8 cellular contexts compared by ENCODE assay signal in the genomic region with DNA sequence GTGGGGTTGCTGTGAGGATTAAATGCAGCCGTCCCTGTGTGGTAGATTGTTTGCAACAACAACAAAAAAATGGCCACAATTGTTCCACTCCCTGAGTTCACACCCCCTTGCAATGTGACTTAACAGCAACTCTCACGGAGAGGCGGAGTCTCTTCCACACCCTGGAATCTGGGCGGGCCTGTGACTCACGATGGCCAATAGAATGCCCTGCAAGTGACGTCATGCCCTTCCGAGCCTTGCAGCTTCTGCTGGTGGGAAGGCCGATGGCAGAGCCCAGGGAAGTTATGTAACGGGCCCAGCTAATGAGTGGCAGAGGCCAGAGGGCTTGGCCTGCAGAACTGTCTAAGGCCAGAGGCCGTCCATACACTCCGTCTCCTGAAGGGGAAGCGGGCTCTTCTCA.
DNase-seq lines count a peak whose midpoint lies in the region; ATAC-seq and TF ChIP-seq lines count a peak whose summit lies in the region.

No MANE protein-coding gene starts in this region.

- ATAC-seq in HCT116: peak; percentile 98
- ATAC-seq in activated CD8-positive, alpha-beta memory T cell treated with anti-CD3 and anti-CD28 coated beads, Interleukin-2, amount 10 ng/mL, durations not matched to agents 7 days and 5 days: no peak

- no TSS peak for BruUV-seq in HCT116 (replicated peaks; lab: Mats Ljungman, UMichigan)

- TF ChIP-seq RAD21 in HCT116 (IDR thresholded peaks at IDR 0.05; ENCODE audit: low read depth): no peak

- no peaks in the 10 kb centered on the region for H3K79me2 ChIP-seq in HCT116 (ENCODE audit: insufficient read depth, low read length)

- peak overlapping the region; percentile 79 for H3K4me2 ChIP-seq in HCT116 (ENCODE audit: low read length)

- H3K27ac ChIP-seq in HCT116 (ENCODE audit: low read depth, low read length) (peak overlapping the region; percentile 83), coronary artery (peak overlapping the region in 1 of 2 donors; percentile 83)

- H3K27me3 ChIP-seq in HCT116 (ENCODE audit: insufficient read depth, low read length): no peaks in the 10 kb centered on the region

- DNase-seq in A172 (ENCODE audit: low spot score): peak; percentile 100
- peak; percentile 96 for DNase-seq in HCT116 (ENCODE audit: low read depth, low spot score)
- DNase-seq in NOMO-1 (lab: John Stamatoyannopoulos, UW; ENCODE audit: unreplicated experiment in 2 of 2): peak; percentile 92 to 95
- DNase-seq in coronary artery (ENCODE audit: low spot score): peak; percentile 89
- DNase-seq in kidney glomerular epithelial cell (lab: John Stamatoyannopoulos, UW): peak; percentile 99
- peak; percentile 97 for DNase-seq in stromal cell of bone marrow (ENCODE audit: low read depth)
- no peak for DNase-seq in stimulated activated CD4-positive, alpha-beta T cell treated with anti-CD3 and anti-CD28 coated beads, Interleukin-4, amount 100 ng/mL, for 1 hour
- DNase-seq in activated CD8-positive, alpha-beta memory T cell treated with anti-CD3 and anti-CD28 coated beads, Interleukin-2, amount 10 ng/mL, durations not matched to agents 7 days and 5 days: no peak

- H3K4me1 Mint-ChIP-seq in activated CD8-positive, alpha-beta memory T cell treated with anti-CD3 and anti-CD28 coated beads, Interleukin-2, amount 10 ng/mL, durations not matched to agents 7 days and 5 days: no peaks in the 10 kb centered on the region

- no peaks in the 10 kb centered on the region for H4K20me1 ChIP-seq in HCT116 (ENCODE audit: insufficient read depth)

- peak overlapping the region; percentile 29 to 41 for H3K4me3 ChIP-seq in HCT116 (replicated peaks in 1 of 2; ENCODE audit: low read depth in 1 of 2, low read length in 2 of 2)
- peak overlapping the region; percentile 39 for H3K4me3 ChIP-seq in coronary artery

- H3K9me3 ChIP-seq in HCT116 (ENCODE audit: control insufficient read depth in 1 of 2, insufficient read depth in 1 of 2, low read depth in 1 of 2, low read length in 2 of 2): no peaks in the 10 kb centered on the region

- CTCF ChIA-PET in HCT116 (lab: Charles Lee): interaction anchor here (1.2 kb wide), 1 partner anchor 67 kb away, joined by 4 read pairs; no protein-coding TSS in a partner anchor
- CTCF ChIA-PET in activated CD8-positive, alpha-beta memory T cell treated with anti-CD3 and anti-CD28 coated beads, Interleukin-2, amount 10 ng/mL, durations not matched to agents 7 days and 5 days (lab: Charles Lee): interaction anchor here (0.6 kb wide), 1 partner anchor 107 kb away, joined by 3 read pairs; no protein-coding TSS in a partner anchor

- H3K9me2 ChIP-seq in HCT116 (ENCODE audit: insufficient read depth): no peaks in the 10 kb centered on the region

- no peaks in the 10 kb centered on the region for H3K36me3 Mint-ChIP-seq in activated CD8-positive, alpha-beta memory T cell treated with anti-CD3 and anti-CD28 coated beads, Interleukin-2, amount 10 ng/mL, durations not matched to agents 7 days and 5 days

- RAD21 ChIA-PET in HCT116 (lab: Charles Lee; ENCODE audit: low non-redundant PET in 1 of 2, low total read pairs in 2 of 2, uncharacterized antibody in 2 of 2, unreplicated experiment in 2 of 2): no interaction called here

- H3K27me3 Mint-ChIP-seq in activated CD8-positive, alpha-beta memory T cell treated with anti-CD3 and anti-CD28 coated beads, Interleukin-2, amount 10 ng/mL, durations not matched to agents 7 days and 5 days: peaks cover 17% of the 10 kb centered on the region

- H3K4me1 ChIP-seq in HCT116 (ENCODE audit: control insufficient read depth in 1 of 2, insufficient read depth in 2 of 2, low read length in 2 of 2): peaks cover 26 to 33% of the 10 kb centered on the region in 2 experiments

- H3K9ac ChIP-seq in HCT116 (ENCODE audit: low read length): peak overlapping the region; percentile 61

- no peak for TF ChIP-seq POLR2A in HCT116 (IDR thresholded peaks at IDR 0.05; ENCODE audit: borderline replicate concordance, extremely low read depth, insufficient read depth, insufficient read length)

- TF ChIP-seq CTCF in HCT116 (IDR thresholded peaks at IDR 0.05 in 2 of 3, conservative IDR thresholded peaks at IDR 0.05 in 1 of 3; ENCODE audit: borderline replicate concordance in 1 of 3, insufficient read depth in 1 of 3, low read depth in 2 of 3, low read length in 2 of 3) (no peak), coronary artery (IDR thresholded peaks at IDR 0.05) (no peak)

- POLR2A ChIA-PET in HCT116 (lab: Charles Lee): interaction anchor here (0.7 to 1.4 kb wide), 2 partner anchors 80 to 89 kb away, joined by 3 to 4 read pairs; no protein-coding TSS in a partner anchor

- H3K4me3 Mint-ChIP-seq in activated CD8-positive, alpha-beta memory T cell treated with anti-CD3 and anti-CD28 coated beads, Interleukin-2, amount 10 ng/mL, durations not matched to agents 7 days and 5 days: no peak overlapping the region

- no peak overlapping the region for H3K27ac Mint-ChIP-seq in activated CD8-positive, alpha-beta memory T cell treated with anti-CD3 and anti-CD28 coated beads, Interleukin-2, amount 10 ng/mL, durations not matched to agents 7 days and 5 days

- H2AFZ ChIP-seq in HCT116 (ENCODE audit: low read depth, low read length, poor library complexity, severe bottlenecking): no peak overlapping the region

- no peaks in the 10 kb centered on the region for H3K36me3 ChIP-seq in HCT116 (ENCODE audit: control insufficient read depth in 1 of 2, insufficient read depth in 2 of 2, low read length in 2 of 2)

- no peaks in the 10 kb centered on the region for H3K9me3 Mint-ChIP-seq in activated CD8-positive, alpha-beta memory T cell treated with anti-CD3 and anti-CD28 coated beads, Interleukin-2, amount 10 ng/mL, durations not matched to agents 7 days and 5 days (ENCODE audit: low read depth)

- intact Hi-C loops in HCT116 (cut with micrococcal nuclease): loop anchor here (5.0 kb wide), 1 partner anchor 88 kb away; the partner anchor contains the start of gene RIPK4

TF ChIP-seq in HCT116, 20 proteins besides CTCF, POLR2A, EP300 and RAD21:
- TF ChIP-seq CBX3 (IDR thresholded peaks at IDR 0.05; ENCODE audit: low read depth) (no peak), REST (IDR thresholded peaks at IDR 0.05; ENCODE audit: low read depth) (no peak), EZH2 (IDR thresholded peaks at IDR 0.05) (no peak), JUND (IDR thresholded peaks at IDR 0.05) (no peak)
TF ChIP-seq in HCT116: peak in this region for 0.

Comparison
In these comparisons a context has a peak if more than half of its experiments do, and no peak if none do; other contexts are left out.
1. DNase-seq: peak in A172 (single experiment), HCT116 (single experiment), NOMO-1 (2 of 2), coronary artery (single experiment), kidney glomerular epithelial cell (single experiment) and stromal cell of bone marrow (single experiment); none in stimulated activated CD4-positive, alpha-beta T cell treated with anti-CD3 and anti-CD28 coated beads, Interleukin-4, amount 100 ng/mL, for 1 hour (single experiment) and activated CD8-positive, alpha-beta memory T cell treated with anti-CD3 and anti-CD28 coated beads, Interleukin-2, amount 10 ng/mL, durations not matched to agents 7 days and 5 days (single experiment).